ENCODE assay signal across 16 cellular contexts in the genomic region with DNA sequence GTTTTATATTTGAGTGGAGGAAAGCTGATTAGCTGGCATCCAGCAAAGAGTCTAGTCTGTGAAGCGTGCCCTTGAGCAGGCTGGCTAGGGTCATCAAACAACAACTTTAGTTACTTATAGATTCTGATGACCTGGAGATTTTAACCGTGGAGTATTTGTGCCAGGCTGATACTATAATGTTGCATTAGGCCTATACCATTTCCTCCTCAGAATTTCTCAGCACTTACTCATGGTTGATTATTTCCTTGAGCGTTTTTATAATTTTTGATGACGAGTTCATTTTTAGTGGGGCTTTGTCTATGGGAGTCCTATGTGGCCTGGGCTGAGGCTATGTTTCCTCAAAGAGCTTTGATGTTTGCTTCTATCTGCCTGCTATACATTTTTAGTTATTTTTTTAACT. TPM values are rescaled to one million over a fixed set of nuclear protein-coding genes. Genes with fewer than 3 reads are reported as not detected.
DNase-seq lines count a peak whose midpoint lies in the region; ATAC-seq, FAIRE-seq and TF ChIP-seq lines count a peak whose summit lies in the region.
"Had no signal": no experiment of that assay in that cellular context is flagged by ENCODE, and none has a peak within 500 bp of the region (broad histone marks: within the 10 kb centered on the region; RNA-seq: fewer than 3 reads in every experiment).

No MANE protein-coding gene starts in this region.

- intact Hi-C loops in PC-3 (cut with micrococcal nuclease), result loop anchor here (2.0 kb wide), 1 partner anchor 21 kb away; no protein-coding TSS in a partner anchor

- POLR2A ChIA-PET in PC-3 (lab: Charles Lee; ENCODE audit: unreplicated experiment), result interaction anchor here (1.4 kb wide), 1 partner anchor 8 kb away, joined by 4 read pairs; no protein-coding TSS in a partner anchor

- H3F3A ChIP-seq in PC-3 (ENCODE audit: low read length, unreplicated experiment), result no peaks in the 10 kb centered on the region

- no peaks in the 10 kb centered on the region for H3K9me2 ChIP-seq in PC-3 (replicated peaks; ENCODE audit: low read length)
- no peaks in the 10 kb centered on the region for H3K9me2 ChIP-seq in hepatocyte (replicated peaks; ENCODE audit: insufficient read depth)

- H3K9me3 ChIP-seq in PC-3 (ENCODE audit: low read length) (no peaks in the 10 kb centered on the region), small intestine (ENCODE audit: control insufficient read depth, low read depth) (no peaks in the 10 kb centered on the region), hepatocyte (ENCODE audit: low read depth) (no peaks in the 10 kb centered on the region)

- no peaks in the 10 kb centered on the region for H4K20me1 ChIP-seq in PC-3 (ENCODE audit: low read length)
- H4K20me1 ChIP-seq in hepatocyte (ENCODE audit: insufficient read depth, poor library complexity, severe bottlenecking), result no peaks in the 10 kb centered on the region

- 54 to 69% (median 66%) methylated on average over 4 of the region's 4 CpGs for WGBS in small intestine, 3 donors
- WGBS in hepatocyte (ENCODE audit: low lambda C conversion rate, missing lambda C conversion rate), result 83% methylated on average over 4 of the region's 4 CpGs

- H3K36me3 ChIP-seq in PC-3 (ENCODE audit: low read depth, low read length), result no peaks in the 10 kb centered on the region; the same call in 1 of the 2 replicates
- no peaks in the 10 kb centered on the region for H3K36me3 ChIP-seq in small intestine (ENCODE audit: control insufficient read depth in 2 of 2, insufficient read depth in 2 of 2, low read length in 2 of 2)
- H3K36me3 ChIP-seq in hepatocyte (replicated peaks; ENCODE audit: insufficient read depth, low read depth), result no peaks in the 10 kb centered on the region
- H3K36me3 ChIP-seq: upper lobe of left lung had no signal

- no peaks in the 10 kb centered on the region for H3K27me3 ChIP-seq in PC-3 (ENCODE audit: low read length)
- H3K27me3 ChIP-seq in small intestine (ENCODE audit: control insufficient read depth in 2 of 2, insufficient read depth in 2 of 2, low read length in 2 of 2), result no peaks in the 10 kb centered on the region
- H3K27me3 ChIP-seq in hepatocyte, result no peaks in the 10 kb centered on the region
- H3K27me3 ChIP-seq: upper lobe of left lung had no signal

- TF ChIP-seq CTCF in PC-3 (conservative IDR thresholded peaks at IDR 0.05; ENCODE audit: low read depth, low read length) (no peak), chondrocyte (IDR thresholded peaks at IDR 0.05) (no peak), hepatocyte (IDR thresholded peaks at IDR 0.05; ENCODE audit: poor library complexity) (no peak)

- DNase-seq in activated naive CD4-positive, alpha-beta T cell treated with anti-CD3 and anti-CD28 coated beads, Interleukin-2, amount 10 ng/mL, durations not matched to agents 7 days and 5 days, result no peak
- DNase-seq in activated naive CD4-positive, alpha-beta T cell (lab: John Stamatoyannopoulos, UW), result no peak
- DNase-seq in PC-3, result peak; percentile 79
- DNase-seq in chondrocyte (ENCODE audit: low spot score), result no peak
- peak; percentile 20 for DNase-seq in small intestine
- no peak for DNase-seq in urothelium cell line (ENCODE audit: low spot score)
- no peak for DNase-seq in hepatocyte (ENCODE audit: low spot score)
- DNase-seq: CD8-positive, alpha-beta memory T cell; effector CD8-positive, alpha-beta T cell; NCI-H2227 treated with DMSO at 0.1 percent for 48 hours; stimulated activated naive B cell treated with anti-CD40 and anti-IgM and Interleukin-4, amounts not matched to agents 10 μg/mL and 1 μg/mL and 100 μg/mL, for 72 hours; upper lobe of left lung had no signal

- peaks cover 38% of the 10 kb centered on the region for H3K4me1 Mint-ChIP-seq in activated naive CD4-positive, alpha-beta T cell treated with anti-CD3 and anti-CD28 coated beads, Interleukin-2, amount 10 ng/mL, durations not matched to agents 7 days and 5 days
- H3K4me1 Mint-ChIP-seq in chondrocyte (ENCODE audit: low read depth), result peaks cover 20% of the 10 kb centered on the region

- H3K79me2 ChIP-seq in PC-3 (ENCODE audit: low read length), result peaks cover 7% of the 10 kb centered on the region; the same call in 1 of the 2 replicates
- peaks cover 17% of the 10 kb centered on the region for H3K79me2 ChIP-seq in hepatocyte

- H2AFZ ChIP-seq in PC-3 (ENCODE audit: low read length), result no peak overlapping the region
- H2AFZ ChIP-seq in hepatocyte, result no peak overlapping the region

- H3K4me1 ChIP-seq in PC-3 (ENCODE audit: insufficient read depth, low read length) (peaks cover 47% of the 10 kb centered on the region), small intestine (ENCODE audit: control insufficient read depth in 2 of 2, insufficient read depth in 1 of 2, low read depth in 1 of 2, low read length in 1 of 2) (peaks cover 2 to 9% of the 10 kb centered on the region in 2 donors), hepatocyte (ENCODE audit: insufficient read depth) (peaks cover 1% of the 10 kb centered on the region)

- H3K27ac ChIP-seq in PC-3 (ENCODE audit: low read length) (peak overlapping the region; percentile 79), small intestine (ENCODE audit: low read depth in 1 of 2, low read length in 1 of 2) (peak overlapping the region in 1 of 2 donors; percentile 50), hepatocyte (no peak overlapping the region)
- H3K27ac ChIP-seq: skin epidermis, upper lobe of left lung, VCaP had no signal

- BruUV-seq in PC-3 (replicated peaks; lab: Mats Ljungman, UMichigan), result no TSS peak

- H3K4me3 ChIP-seq in PC-3 (ENCODE audit: low read length) (no peak overlapping the region), small intestine (ENCODE audit: low read depth in 1 of 2, low read length in 2 of 2) (no peak overlapping the region), hepatocyte (no peak overlapping the region)
- H3K4me3 ChIP-seq: skin epidermis, upper lobe of left lung had no signal

- peak overlapping the region; percentile 55 for H3K4me2 ChIP-seq in PC-3 (ENCODE audit: low read length)
- H3K4me2 ChIP-seq in hepatocyte, result no peak overlapping the region

- H3K36me3 Mint-ChIP-seq in activated naive CD4-positive, alpha-beta T cell treated with anti-CD3 and anti-CD28 coated beads, Interleukin-2, amount 10 ng/mL, durations not matched to agents 7 days and 5 days, result peaks cover 20% of the 10 kb centered on the region
- H3K36me3 Mint-ChIP-seq in chondrocyte (ENCODE audit: low read depth), result peaks cover 7% of the 10 kb centered on the region

- H3K27me3 Mint-ChIP-seq in activated naive CD4-positive, alpha-beta T cell treated with anti-CD3 and anti-CD28 coated beads, Interleukin-2, amount 10 ng/mL, durations not matched to agents 7 days and 5 days, result no peaks in the 10 kb centered on the region
- no peaks in the 10 kb centered on the region for H3K27me3 Mint-ChIP-seq in chondrocyte (ENCODE audit: low read depth)
- H3K27me3 Mint-ChIP-seq: CD8-positive, alpha-beta memory T cell; stimulated activated naive B cell treated with anti-CD40 and anti-IgM and Interleukin-4, amounts not matched to agents 10 μg/mL and 1 μg/mL and 100 μg/mL, for 72 hours had no signal

- H3K27ac Mint-ChIP-seq in activated naive CD4-positive, alpha-beta T cell treated with anti-CD3 and anti-CD28 coated beads, Interleukin-2, amount 10 ng/mL, durations not matched to agents 7 days and 5 days, result peak overlapping the region; percentile 72
- H3K27ac Mint-ChIP-seq in chondrocyte (ENCODE audit: unreplicated experiment), result peak overlapping the region; percentile 33
- H3K27ac Mint-ChIP-seq: stimulated activated naive B cell treated with anti-CD40 and anti-IgM and Interleukin-4, amounts not matched to agents 10 μg/mL and 1 μg/mL and 100 μg/mL, for 72 hours had no signal

- peaks cover 12% of the 10 kb centered on the region for H3K9me3 Mint-ChIP-seq in activated naive CD4-positive, alpha-beta T cell treated with anti-CD3 and anti-CD28 coated beads, Interleukin-2, amount 10 ng/mL, durations not matched to agents 7 days and 5 days
- peaks cover 13% of the 10 kb centered on the region for H3K9me3 Mint-ChIP-seq in chondrocyte (ENCODE audit: low read depth)

- CTCF ChIA-PET in activated naive CD4-positive, alpha-beta T cell treated with anti-CD3 and anti-CD28 coated beads, Interleukin-2, amount 10 ng/mL, durations not matched to agents 7 days and 5 days (lab: Charles Lee), result interaction anchor here (1.3 kb wide), 1 partner anchor 20 kb away, joined by 3 read pairs; no protein-coding TSS in a partner anchor
- CTCF ChIA-PET in PC-3 (lab: Charles Lee), result interaction anchor here (0.6 kb wide), 2 partner anchors 272 to 273 kb away, joined by 3 to 4 read pairs; no protein-coding TSS in a partner anchor

- H3K9ac ChIP-seq in PC-3 (ENCODE audit: low read length), result peak overlapping the region; percentile 22

- no peak for FAIRE-seq in small intestine (lab: Jason Lieb, UNC)
- FAIRE-seq in urothelium cell line (lab: Jason Lieb, UNC), result no peak

- H3K4me3 Mint-ChIP-seq in activated naive CD4-positive, alpha-beta T cell treated with anti-CD3 and anti-CD28 coated beads, Interleukin-2, amount 10 ng/mL, durations not matched to agents 7 days and 5 days, result no peak overlapping the region
- no peak overlapping the region for H3K4me3 Mint-ChIP-seq in chondrocyte (ENCODE audit: unreplicated experiment)
- H3K4me3 Mint-ChIP-seq: stimulated activated naive B cell treated with anti-CD40 and anti-IgM and Interleukin-4, amounts not matched to agents 10 μg/mL and 1 μg/mL and 100 μg/mL, for 72 hours had no signal

- ATAC-seq in PC-3 (peak; percentile 78), GM21619 (IDR thresholded peaks at IDR 0.05; ENCODE audit: unreplicated experiment) (no peak)
- ATAC-seq: left lobe of liver; stimulated activated naive B cell treated with anti-CD40 and anti-IgM and Interleukin-4, amounts not matched to agents 10 μg/mL and 1 μg/mL and 100 μg/mL, for 72 hours had no signal

RNA-seq across cellular contexts. Expression of a gene that starts 6.4 kb away (rescaled TPM):
- 91.9 and 112 TPM in 2 replicates for total RNA-seq in PC-3 (2014; rRNA removed)
- 95.0 to 103 TPM (median 101 TPM) in 3 replicates for total RNA-seq in chondrocyte
- 10 to 100 TPM; 20.8 to 45.0 (median 21.3) TPM for polyA plus RNA-seq in small intestine
- 196 and 203 TPM in 2 replicates for total RNA-seq in hepatocyte
- polyA plus RNA-seq in hepatocyte, result 144 and 161 TPM in 2 replicates

RNA-seq across cellular contexts. Expression of a gene that starts 19.0 kb away (rescaled TPM):
- total RNA-seq in PC-3 (2014; rRNA removed) (21.8 and 24.2 TPM in 2 replicates), chondrocyte (17.0 to 29.8 TPM (median 19.5 TPM) in 3 replicates), hepatocyte (13.7 and 14.7 TPM in 2 replicates)
- polyA plus RNA-seq in small intestine (10 to 100 TPM; 25.7 to 48.8 (median 39.2) TPM), hepatocyte (20.4 and 24.2 TPM in 2 replicates)

Comparison
In these comparisons a context has a peak if more than half of its experiments do, and no peak if none do; other contexts are left out.
1. DNase-seq: peak in PC-3 (single experiment) and small intestine (single experiment); none in activated naive CD4-positive, alpha-beta T cell treated with anti-CD3 and anti-CD28 coated beads, Interleukin-2, amount 10 ng/mL, durations not matched to agents 7 days and 5 days (single experiment), activated naive CD4-positive, alpha-beta T cell (0 of 4), chondrocyte (single experiment), urothelium cell line (single experiment) and hepatocyte (single experiment).